1 cellular context compared by ENCODE assay signal in genomic region chr1:56627019-56627635, GRCh38.
TF ChIP-seq lines count a peak whose summit lies in the region.

No MANE protein-coding gene starts in this region.

TF ChIP-seq in IMR-90, 13 proteins besides CTCF, POLR2A, EP300 and RAD21:
- TF ChIP-seq RCOR1 (IDR thresholded peaks at IDR 0.05; ENCODE audit: insufficient replicate concordance, low read length) (no peak), MAZ (IDR thresholded peaks at IDR 0.05; ENCODE audit: borderline replicate concordance, low read depth, low read length) (no peak), CEBPB (IDR thresholded peaks at IDR 0.05; ENCODE audit: low read depth, low read length) (0 out of 2 replicates have a peak, but pooled peaks have one; percentile 16)
